Comparison of ENCODE assay signal across 15 cellular contexts in genomic region chr3:151949706-151950105, GRCh38.
A peak's percentile ranks its signal among the peaks of the same experiment; 100 is the strongest.
DNase-seq lines count a peak whose midpoint lies in the region; ATAC-seq and TF ChIP-seq lines count a peak whose summit lies in the region.
"Had no signal": no experiment of that assay in that cellular context is flagged by ENCODE, and none has a peak within 500 bp of the region (broad histone marks: within the 10 kb centered on the region; RNA-seq: fewer than 3 reads in every experiment).

No MANE protein-coding gene starts in this region.

- H3K27ac ChIP-seq in mammary epithelial cell (ENCODE audit: insufficient read depth, low read depth, low read length) = no peak overlapping the region
- no peak overlapping the region for H3K27ac ChIP-seq in breast epithelium
- H3K27ac ChIP-seq: 22Rv1, BLaER1 had no signal

- no peaks in the 10 kb centered on the region for H3K27me3 ChIP-seq in mammary epithelial cell (ENCODE audit: insufficient read depth, low read length)
- no peaks in the 10 kb centered on the region for H3K27me3 ChIP-seq in breast epithelium
- H3K27me3 ChIP-seq: BLaER1 had no signal

- no peaks in the 10 kb centered on the region for H3K4me1 ChIP-seq in mammary epithelial cell (ENCODE audit: insufficient read depth, low read length)
- no peaks in the 10 kb centered on the region for H3K4me1 ChIP-seq in breast epithelium

- H3K79me2 ChIP-seq in mammary epithelial cell (ENCODE audit: insufficient read depth, low read length) = no peaks in the 10 kb centered on the region

- TF ChIP-seq CTCF in mammary epithelial cell (conservative IDR thresholded peaks at IDR 0.05 in 1 of 2, IDR thresholded peaks at IDR 0.05 in 1 of 2; ENCODE audit: extremely low read depth in 1 of 2, insufficient read depth in 1 of 2, low read depth in 1 of 2, low read length in 2 of 2) (no peak), breast epithelium (IDR thresholded peaks at IDR 0.05) (no peak)

- H3K36me3 ChIP-seq in mammary epithelial cell (ENCODE audit: insufficient read depth, low read length) (no peaks in the 10 kb centered on the region), breast epithelium (no peaks in the 10 kb centered on the region)
- H3K36me3 ChIP-seq: BLaER1 had no signal

- no peak overlapping the region for H2AFZ ChIP-seq in mammary epithelial cell (ENCODE audit: low read depth, low read length)

- BruUV-seq in mammary epithelial cell (replicated peaks; lab: Mats Ljungman, UMichigan) = no TSS peak

- 86% methylated on average over 4 of the region's 4 CpGs for WGBS in mammary epithelial cell (ENCODE audit: low coverage, missing lambda C conversion rate)

- H4K20me1 ChIP-seq in mammary epithelial cell (ENCODE audit: insufficient read depth, low read length) = no peaks in the 10 kb centered on the region
- H4K20me1 ChIP-seq: BLaER1 had no signal

- no peak for TF ChIP-seq POLR2A in breast epithelium (IDR thresholded peaks at IDR 0.05)

- no peak overlapping the region for H3K9ac ChIP-seq in mammary epithelial cell (ENCODE audit: insufficient read depth, low read length)
- H3K9ac ChIP-seq: BLaER1 had no signal

- DNase-seq in mammary epithelial cell (peak; percentile 13), breast epithelium (ENCODE audit: low spot score in 2 of 2) (no peak), M059J (ENCODE audit: low read depth) (peak; percentile 50), cerebellum (ENCODE audit: low spot score) (no peak)
- DNase-seq: CD4-positive, alpha-beta memory T cell; DMS153; DMS79; H9; KBM-7 had no signal

- in situ Hi-C loops in mammary epithelial cell (cut with MboI; ENCODE audit: low sequenced_read_pairs in 2 of 2) = no loop called here

- H3K4me3 ChIP-seq in mammary epithelial cell (replicated peaks in 1 of 3; ENCODE audit: insufficient read depth in 1 of 3, low read depth in 2 of 3, low read length in 3 of 3) (no peak overlapping the region), breast epithelium (no peak overlapping the region)
- H3K4me3 ChIP-seq: BLaER1 had no signal

- ATAC-seq in SK-N-SH treated with all-trans-retinoic acid at 6 μM for 48 hours (peak; percentile 59), GM19455 (IDR thresholded peaks at IDR 0.05; ENCODE audit: unreplicated experiment) (no peak), GM21825 (IDR thresholded peaks at IDR 0.05; ENCODE audit: unreplicated experiment) (no peak)
- ATAC-seq: HepG2 had no signal

- dilution Hi-C loops in mammary epithelial cell (cut with HindIII; ENCODE audit: low sequenced_read_pairs) = no loop called here

- no peak overlapping the region for H3K4me2 ChIP-seq in mammary epithelial cell (ENCODE audit: insufficient read depth, low read depth, low read length)
- H3K4me2 ChIP-seq: BLaER1 had no signal

- intact Hi-C loops in mammary epithelial cell (cut with micrococcal nuclease) (no loop called here), breast epithelium (cut with DNase I; ENCODE audit: low total_unique reads) (no loop called here)

- CTCF ChIA-PET in mammary epithelial cell (lab: Charles Lee; ENCODE audit: low non-redundant PET) = interaction anchor here (0.6 kb wide), 1 partner anchor 15 kb away, joined by 5 read pairs; no protein-coding TSS in a partner anchor

- no peaks in the 10 kb centered on the region for H3K9me3 ChIP-seq in mammary epithelial cell (replicated peaks; ENCODE audit: insufficient read depth, low read length)
- H3K9me3 ChIP-seq in breast epithelium = no peaks in the 10 kb centered on the region
- H3K9me3 ChIP-seq: BLaER1 had no signal

TF ChIP-seq in SK-N-SH treated with all-trans-retinoic acid at 6 μM for 48 hours, 23 proteins besides CTCF, POLR2A, EP300 and RAD21:
- TF ChIP-seq ZNF8 (CRISPR knock-in tag; IDR thresholded peaks at IDR 0.05) = no peak
- TF ChIP-seq POU6F1 (CRISPR knock-in tag; IDR thresholded peaks at IDR 0.05; ENCODE audit: borderline replicate concordance, low read depth) = no peak
- TF ChIP-seq ZNF70 (CRISPR knock-in tag; IDR thresholded peaks at IDR 0.05) = no peak
- TF ChIP-seq GLIS3 (CRISPR knock-in tag; IDR thresholded peaks at IDR 0.05) = no peak
- TF ChIP-seq BACH2 (CRISPR knock-in tag; IDR thresholded peaks at IDR 0.05; ENCODE audit: borderline replicate concordance) = no peak
- no peak for TF ChIP-seq TOX (CRISPR knock-in tag; IDR thresholded peaks at IDR 0.05; ENCODE audit: borderline replicate concordance)
- TF ChIP-seq SNAI2 (CRISPR knock-in tag; IDR thresholded peaks at IDR 0.05) = no peak
- TF ChIP-seq ESRRG (CRISPR knock-in tag; IDR thresholded peaks at IDR 0.05) = no peak
- no peak for TF ChIP-seq TCF4 (CRISPR knock-in tag; IDR thresholded peaks at IDR 0.05; ENCODE audit: borderline replicate concordance)
- TF ChIP-seq CREB5 (CRISPR knock-in tag; IDR thresholded peaks at IDR 0.05; ENCODE audit: low read depth) = no peak
- TF ChIP-seq ZNF565 (CRISPR knock-in tag; conservative IDR thresholded peaks at IDR 0.05; ENCODE audit: low read depth) = no peak
- TF ChIP-seq ZC3H10 (CRISPR knock-in tag; IDR thresholded peaks at IDR 0.05) = no peak
- no peak for TF ChIP-seq PATZ1 (CRISPR knock-in tag; IDR thresholded peaks at IDR 0.05; ENCODE audit: borderline replicate concordance)
- no peak for TF ChIP-seq OSR1 (CRISPR knock-in tag; IDR thresholded peaks at IDR 0.05)

Comparison
In these comparisons a context has a peak if more than half of its experiments do, and no peak if none do; other contexts are left out.
1. DNase-seq: peak in mammary epithelial cell (single experiment) and M059J (single experiment); none in breast epithelium (0 of 2) and cerebellum (single experiment).